ENCODE assay signal across 22 cellular contexts in genomic region chr19:42426643-42427042, GRCh38. TPM values are rescaled to one million over a fixed set of nuclear protein-coding genes. Genes with fewer than 3 reads are reported as not detected.
A peak's percentile ranks its signal among the peaks of the same experiment; 100 is the strongest.
DNase-seq lines count a peak whose midpoint lies in the region; ATAC-seq and TF ChIP-seq lines count a peak whose summit lies in the region.
"Had no signal": no experiment of that assay in that cellular context is flagged by ENCODE, and none has a peak within 500 bp of the region (broad histone marks: within the 10 kb centered on the region; RNA-seq: fewer than 3 reads in every experiment).

No MANE protein-coding gene starts in this region.

- no peak for ATAC-seq in stimulated activated naive B cell treated with anti-CD40 and anti-IgM and Interleukin-4, amounts not matched to agents 10 μg/mL and 1 μg/mL and 100 μg/mL, for 72 hours (replicated peaks)
- no peak for ATAC-seq in stimulated activated memory B cell treated with anti-CD40 and anti-IgM and Interleukin-4, amounts not matched to agents 10 μg/mL and 1 μg/mL and 100 μg/mL, for 72 hours
- no peak for ATAC-seq in GM18861 (IDR thresholded peaks at IDR 0.05; ENCODE audit: unreplicated experiment)
- ATAC-seq: CD8-positive, alpha-beta T cell had no signal

- H3K27ac ChIP-seq in OCI-LY7 (ENCODE audit: low read depth, low read length, poor library complexity, severe bottlenecking): no peak overlapping the region
- H3K27ac ChIP-seq: SJCRH30 had no signal

- H3K4me2 ChIP-seq in OCI-LY7 (ENCODE audit: low read length): peak overlapping the region; percentile 26; the same call in 1 of the 2 replicates

- peaks cover 7% of the 10 kb centered on the region for H3K79me2 ChIP-seq in OCI-LY7 (ENCODE audit: insufficient read depth, low read depth, low read length)

- H3K9me3 Mint-ChIP-seq in stimulated activated naive B cell treated with anti-CD40 and anti-IgM and Interleukin-4, amounts not matched to agents 10 μg/mL and 1 μg/mL and 100 μg/mL, for 72 hours: peaks cover 0 to 3% of the 10 kb centered on the region in 2 donors
- no peaks in the 10 kb centered on the region for H3K9me3 Mint-ChIP-seq in stimulated activated memory B cell treated with anti-CD40 and anti-IgM and Interleukin-4, amounts not matched to agents 10 μg/mL and 1 μg/mL and 100 μg/mL, for 72 hours
- H3K9me3 Mint-ChIP-seq: CD8-positive, alpha-beta T cell had no signal

- H3K9me3 ChIP-seq in OCI-LY7 (ENCODE audit: low read length): no peaks in the 10 kb centered on the region
- H3K9me3 ChIP-seq: BE2C, SJCRH30 had no signal

- no peaks in the 10 kb centered on the region for H3K36me3 ChIP-seq in OCI-LY7 (ENCODE audit: insufficient read depth, low read length)
- H3K36me3 ChIP-seq: BE2C, SJCRH30 had no signal

- peaks cover 0 to 4% of the 10 kb centered on the region in 2 donors for H3K36me3 Mint-ChIP-seq in stimulated activated naive B cell treated with anti-CD40 and anti-IgM and Interleukin-4, amounts not matched to agents 10 μg/mL and 1 μg/mL and 100 μg/mL, for 72 hours
- H3K36me3 Mint-ChIP-seq in stimulated activated memory B cell treated with anti-CD40 and anti-IgM and Interleukin-4, amounts not matched to agents 10 μg/mL and 1 μg/mL and 100 μg/mL, for 72 hours: no peaks in the 10 kb centered on the region
- H3K36me3 Mint-ChIP-seq: CD8-positive, alpha-beta T cell had no signal

- DNase-seq in NCI-H2171 (lab: John Stamatoyannopoulos, UW) (peak; percentile 88), NCI-H2171 treated with DMSO at 0.1 percent for 48 hours (lab: John Stamatoyannopoulos, UW) (no peak), NCI-H1092 treated with DMSO at 0.1 percent for 48 hours (lab: John Stamatoyannopoulos, UW) (peak; percentile 3), OCI-LY7 (ENCODE audit: low spot score) (no peak), ureter (ENCODE audit: low spot score) (no peak)
- no peak for DNase-seq in stimulated activated naive B cell treated with anti-CD40 and anti-IgM and Interleukin-4, amounts not matched to agents 10 μg/mL and 1 μg/mL and 100 μg/mL, for 72 hours
- DNase-seq: 8988T; BE2C; CD8-positive, alpha-beta T cell; GF-D8; IMR-90; Kasumi-1; MM.1S; NCI-H1930; NK-92 treated with Interleukin-12 subunit alpha and Interleukin-12 subunit beta, amount 100 ng/mL, for 24 hours; OCI-M1; RPMI8226; SJCRH30 had no signal

- H4K20me1 ChIP-seq in OCI-LY7 (ENCODE audit: insufficient read depth, low read length): no peaks in the 10 kb centered on the region

- POLR2A ChIA-PET in OCI-LY7 (lab: Charles Lee): no interaction called here

- TF ChIP-seq CTCF in OCI-LY7 (conservative IDR thresholded peaks at IDR 0.05; ENCODE audit: low read length): no peak

- peaks cover 0 to 6% of the 10 kb centered on the region in 2 donors for H3K27me3 Mint-ChIP-seq in stimulated activated naive B cell treated with anti-CD40 and anti-IgM and Interleukin-4, amounts not matched to agents 10 μg/mL and 1 μg/mL and 100 μg/mL, for 72 hours
- no peaks in the 10 kb centered on the region for H3K27me3 Mint-ChIP-seq in stimulated activated memory B cell treated with anti-CD40 and anti-IgM and Interleukin-4, amounts not matched to agents 10 μg/mL and 1 μg/mL and 100 μg/mL, for 72 hours

- no peak overlapping the region for H2AFZ ChIP-seq in OCI-LY7 (ENCODE audit: low read length)

- peaks cover 47% of the 10 kb centered on the region for H3K4me1 ChIP-seq in OCI-LY7 (ENCODE audit: insufficient read depth, low read length, poor library complexity, severe bottlenecking)
- H3K4me1 ChIP-seq: BE2C, SJCRH30 had no signal

- peak overlapping the region; percentile 5 for H3K27ac Mint-ChIP-seq in stimulated activated naive B cell treated with anti-CD40 and anti-IgM and Interleukin-4, amounts not matched to agents 10 μg/mL and 1 μg/mL and 100 μg/mL, for 72 hours
- H3K27ac Mint-ChIP-seq in stimulated activated memory B cell treated with anti-CD40 and anti-IgM and Interleukin-4, amounts not matched to agents 10 μg/mL and 1 μg/mL and 100 μg/mL, for 72 hours: no peak overlapping the region
- H3K27ac Mint-ChIP-seq: CD8-positive, alpha-beta T cell had no signal

- H3K4me3 Mint-ChIP-seq in stimulated activated naive B cell treated with anti-CD40 and anti-IgM and Interleukin-4, amounts not matched to agents 10 μg/mL and 1 μg/mL and 100 μg/mL, for 72 hours: no peak overlapping the region
- no peak overlapping the region for H3K4me3 Mint-ChIP-seq in stimulated activated memory B cell treated with anti-CD40 and anti-IgM and Interleukin-4, amounts not matched to agents 10 μg/mL and 1 μg/mL and 100 μg/mL, for 72 hours
- H3K4me3 Mint-ChIP-seq: CD8-positive, alpha-beta T cell had no signal

- H3K9me2 ChIP-seq in OCI-LY7 (ENCODE audit: insufficient read depth, low read length): no peaks in the 10 kb centered on the region

- CTCF ChIA-PET in OCI-LY7 (lab: Charles Lee; ENCODE audit: unreplicated experiment): no interaction called here

- BruUV-seq in OCI-LY7 (replicated peaks; lab: Mats Ljungman, UMichigan): no TSS peak

- no peak overlapping the region for H3K4me3 ChIP-seq in OCI-LY7 (ENCODE audit: low read depth, low read length, poor library complexity, severe bottlenecking)
- H3K4me3 ChIP-seq: SJCRH30 had no signal

- intact Hi-C loops in OCI-LY7 (cut with micrococcal nuclease; ENCODE audit: unreplicated experiment): no loop called here

- H3K4me1 Mint-ChIP-seq in stimulated activated naive B cell treated with anti-CD40 and anti-IgM and Interleukin-4, amounts not matched to agents 10 μg/mL and 1 μg/mL and 100 μg/mL, for 72 hours: peaks cover 18 to 31% of the 10 kb centered on the region in 2 donors
- peaks cover 31% of the 10 kb centered on the region for H3K4me1 Mint-ChIP-seq in stimulated activated memory B cell treated with anti-CD40 and anti-IgM and Interleukin-4, amounts not matched to agents 10 μg/mL and 1 μg/mL and 100 μg/mL, for 72 hours

RNA-seq across cellular contexts. Expression of gene LIPE, which starts 0.5 kb away (rescaled TPM):
- total RNA-seq in OCI-LY7 (2014; rRNA removed; shearing (Covaris generic)): 11.5 and 21.2 TPM in 2 replicates
- total RNA-seq in OCI-LY7 (2022) (35.6 and 39.3 TPM in 2 replicates), ureter (23.6 TPM)
- total RNA-seq: SJCRH30 had no signal

RNA-seq across cellular contexts. Expression of gene CXCL17, which starts 16.1 kb away (rescaled TPM):
- total RNA-seq in OCI-LY7 (2014; rRNA removed; shearing (Covaris generic)): not detected in 2 replicates
- total RNA-seq in OCI-LY7 (2022) (not detected in 2 replicates), ureter (77.8 TPM)
- total RNA-seq: CD8-positive, alpha-beta T cell; Daoy; H4; IMR-90; SJCRH30 had no signal

RNA-seq across cellular contexts. Expression of gene CNFN, which starts 36.5 kb away (rescaled TPM):
- not detected in 2 replicates for total RNA-seq in OCI-LY7 (2014; rRNA removed; shearing (Covaris generic))
- total RNA-seq in OCI-LY7 (2022) (0.81 and 0.95 TPM in 2 replicates), ureter (5.3 TPM)
- total RNA-seq: CD8-positive, alpha-beta T cell; IMR-90; SJCRH30 had no signal

Comparison
In these comparisons a context has a peak if more than half of its experiments do, and no peak if none do; other contexts are left out.
1. DNase-seq: peak in NCI-H2171 (single experiment) and NCI-H1092 treated with DMSO at 0.1 percent for 48 hours (single experiment); none in NCI-H2171 treated with DMSO at 0.1 percent for 48 hours (single experiment), OCI-LY7 (single experiment), stimulated activated naive B cell treated with anti-CD40 and anti-IgM and Interleukin-4, amounts not matched to agents 10 μg/mL and 1 μg/mL and 100 μg/mL, for 72 hours (single experiment) and ureter (single experiment).
2. RNA of gene CXCL17, which starts 16.1 kb away (total RNA-seq): 77.8 TPM in ureter (single experiment); not detected in OCI-LY7; every median in the first group is over 10 times any median in the second.